In the genomic region with DNA sequence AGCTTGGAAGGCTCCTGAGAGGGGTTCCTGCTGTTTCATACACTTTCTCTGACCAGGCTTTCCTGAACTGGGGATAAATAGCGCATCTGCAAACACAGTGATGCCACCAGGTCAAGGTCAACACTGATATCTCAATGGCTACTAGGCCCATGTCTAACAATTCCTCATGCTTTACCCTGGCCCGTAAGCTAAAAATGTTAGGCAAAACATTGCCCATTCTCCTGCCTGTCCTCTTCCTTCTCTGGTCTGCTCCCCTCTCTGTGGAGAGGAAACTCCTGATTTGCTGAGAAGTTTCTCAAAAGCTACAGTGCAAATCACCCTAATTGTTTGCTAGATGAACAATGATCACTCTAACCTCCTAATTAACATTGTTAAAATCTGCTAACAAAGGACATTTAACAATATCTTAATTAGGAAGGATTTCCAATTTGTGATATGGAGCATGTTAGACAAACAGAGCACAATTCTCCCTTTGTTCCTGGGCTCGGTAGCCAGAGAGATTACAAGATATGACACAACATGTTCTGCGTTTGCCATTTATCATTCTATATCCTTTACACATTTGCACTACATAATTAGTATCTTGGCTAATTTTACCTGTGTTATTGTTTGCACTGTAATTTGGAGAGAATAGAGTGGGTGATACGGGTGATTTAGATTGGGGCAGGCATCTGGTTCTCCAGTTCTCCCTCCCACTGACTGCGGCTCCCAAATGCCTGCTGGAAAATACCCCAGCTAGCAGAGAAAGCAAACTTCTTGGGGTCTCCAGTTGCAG, we compare ENCODE assay signal across 16 cellular contexts.
DNase-seq lines count a peak whose midpoint lies in the region; ATAC-seq and TF ChIP-seq lines count a peak whose summit lies in the region.
"Had no signal": no experiment of that assay in that cellular context is flagged by ENCODE, and none has a peak within 500 bp of the region (broad histone marks: within the 10 kb centered on the region; RNA-seq: fewer than 3 reads in every experiment).

No MANE protein-coding gene starts in this region.

- CTCF ChIA-PET in SK-N-SH (lab: Yijun Ruan, JAX), result interaction anchor here (0.6 to 1.3 kb wide), 3 partner anchors 13 to 1240 kb away, joined by 3 read pairs; no protein-coding TSS in a partner anchor

- TF ChIP-seq CTCF in SK-N-SH (IDR thresholded peaks at IDR 0.05) (no peak), OCI-LY3 (IDR thresholded peaks at IDR 0.05; ENCODE audit: low read depth, low read length) (no peak), uterus (IDR thresholded peaks at IDR 0.05) (no peak)

- POLR2A ChIA-PET in SK-N-SH (lab: Yijun Ruan, JAX), result no interaction called here

- no peaks in the 10 kb centered on the region for H3K9me3 ChIP-seq in SK-N-SH
- H3K9me3 ChIP-seq in OCI-LY3 (ENCODE audit: insufficient read depth, low read length), result no peaks in the 10 kb centered on the region
- H3K9me3 ChIP-seq in uterus, result no peaks in the 10 kb centered on the region
- H3K9me3 ChIP-seq: left lung, pancreas, upper lobe of left lung had no signal

- H3K4me2 ChIP-seq in SK-N-SH (no peak overlapping the region), OCI-LY3 (ENCODE audit: low read length) (peak overlapping the region; percentile 32; the same call in 1 of the 2 replicates)

- H3K4me1 ChIP-seq in SK-N-SH (ENCODE audit: control insufficient read depth in 1 of 2, insufficient read depth in 2 of 2, low read depth in 1 of 2, low read length in 1 of 2), result peaks cover 0 to 9% of the 10 kb centered on the region in 2 experiments; a peak in 2 of 4 replicates
- peaks cover 48% of the 10 kb centered on the region for H3K4me1 ChIP-seq in OCI-LY3 (ENCODE audit: low read length)
- no peaks in the 10 kb centered on the region for H3K4me1 ChIP-seq in uterus
- H3K4me1 ChIP-seq: left lung, pancreas, upper lobe of left lung had no signal

- no peaks in the 10 kb centered on the region for H3K27me3 ChIP-seq in SK-N-SH (ENCODE audit: insufficient read depth)
- no peaks in the 10 kb centered on the region for H3K27me3 ChIP-seq in OCI-LY3 (ENCODE audit: low read depth, low read length)
- no peaks in the 10 kb centered on the region for H3K27me3 ChIP-seq in uterus
- H3K27me3 ChIP-seq: left lung, pancreas, upper lobe of left lung had no signal

- H3K79me2 ChIP-seq in SK-N-SH (ENCODE audit: insufficient read depth), result no peaks in the 10 kb centered on the region
- no peaks in the 10 kb centered on the region for H3K79me2 ChIP-seq in OCI-LY3 (ENCODE audit: low read length)

- ATAC-seq in SK-N-SH treated with all-trans-retinoic acid at 6 μM for 48 hours, result no peak
- no peak for ATAC-seq in stimulated activated naive B cell treated with anti-CD40 and anti-IgM and Interleukin-4, amounts not matched to agents 10 μg/mL and 1 μg/mL and 100 μg/mL, for 72 hours (replicated peaks)
- ATAC-seq in left cardiac atrium, result no peak
- ATAC-seq: left lung had no signal

- peaks cover 44 to 77% of the 10 kb centered on the region in 2 donors for H3K4me1 Mint-ChIP-seq in stimulated activated naive B cell treated with anti-CD40 and anti-IgM and Interleukin-4, amounts not matched to agents 10 μg/mL and 1 μg/mL and 100 μg/mL, for 72 hours

- H3K27me3 Mint-ChIP-seq in stimulated activated naive B cell treated with anti-CD40 and anti-IgM and Interleukin-4, amounts not matched to agents 10 μg/mL and 1 μg/mL and 100 μg/mL, for 72 hours, result no peaks in the 10 kb centered on the region

- H3K9ac ChIP-seq in SK-N-SH (no peak overlapping the region), OCI-LY3 (ENCODE audit: low read length) (no peak overlapping the region)

- TF ChIP-seq POLR2A in uterus (IDR thresholded peaks at IDR 0.05), result no peak

- H3K4me3 Mint-ChIP-seq in stimulated activated naive B cell treated with anti-CD40 and anti-IgM and Interleukin-4, amounts not matched to agents 10 μg/mL and 1 μg/mL and 100 μg/mL, for 72 hours, result no peak overlapping the region

- H3K27ac ChIP-seq in SK-N-SH (ENCODE audit: low read depth in 2 of 2, low read length in 1 of 2) (no peak overlapping the region), OCI-LY3 (ENCODE audit: low read length) (no peak overlapping the region), uterus (no peak overlapping the region)
- H3K27ac ChIP-seq: left lung, upper lobe of left lung, WERI-Rb-1 had no signal

- no peak for TF ChIP-seq EP300 in SK-N-SH (IDR thresholded peaks at IDR 0.05; ENCODE audit: borderline replicate concordance in 1 of 2, low read depth in 1 of 2, low read length in 1 of 2)

- H3K27ac Mint-ChIP-seq in stimulated activated naive B cell treated with anti-CD40 and anti-IgM and Interleukin-4, amounts not matched to agents 10 μg/mL and 1 μg/mL and 100 μg/mL, for 72 hours, result peak overlapping the region; percentile 78
- H3K27ac Mint-ChIP-seq: activated T-helper 2 cell treated with anti-CD3 and anti-CD28 coated beads, Interferon-gamma antibody, Interleukin-2, Interleukin-4, amounts not matched to agents 10 μg/mL and 5 μg/mL and 100 μg/mL, durations not matched to agents 14 hours and 24 hours and 36 hours had no signal

- no peak overlapping the region for H3K4me3 ChIP-seq in SK-N-SH (ENCODE audit: low read depth in 2 of 2, low read length in 1 of 2)
- no peak overlapping the region for H3K4me3 ChIP-seq in OCI-LY3 (ENCODE audit: low read length)
- H3K4me3 ChIP-seq in uterus, result no peak overlapping the region
- H3K4me3 ChIP-seq: left lung, pancreas, upper lobe of left lung had no signal

- peaks cover 0 to 3% of the 10 kb centered on the region in 2 donors for H3K9me3 Mint-ChIP-seq in stimulated activated naive B cell treated with anti-CD40 and anti-IgM and Interleukin-4, amounts not matched to agents 10 μg/mL and 1 μg/mL and 100 μg/mL, for 72 hours
- H3K9me3 Mint-ChIP-seq: activated T-helper 2 cell treated with anti-CD3 and anti-CD28 coated beads, Interferon-gamma antibody, Interleukin-2, Interleukin-4, amounts not matched to agents 10 μg/mL and 5 μg/mL and 100 μg/mL, durations not matched to agents 14 hours and 24 hours and 36 hours had no signal

- no peaks in the 10 kb centered on the region for H3K36me3 ChIP-seq in SK-N-SH (replicated peaks in 1 of 2; ENCODE audit: control insufficient read depth in 1 of 2, insufficient read depth in 2 of 2, low read length in 1 of 2)
- H3K36me3 ChIP-seq in OCI-LY3 (replicated peaks; ENCODE audit: low read depth, low read length), result no peaks in the 10 kb centered on the region
- H3K36me3 ChIP-seq in uterus, result no peaks in the 10 kb centered on the region
- H3K36me3 ChIP-seq: left lung, pancreas, upper lobe of left lung, WERI-Rb-1 had no signal

- peaks cover 18 to 43% of the 10 kb centered on the region in 2 donors for H3K36me3 Mint-ChIP-seq in stimulated activated naive B cell treated with anti-CD40 and anti-IgM and Interleukin-4, amounts not matched to agents 10 μg/mL and 1 μg/mL and 100 μg/mL, for 72 hours

- intact Hi-C loops in uterus (cut with DNase I; ENCODE audit: low total_unique reads), result no loop called here
- intact Hi-C loops in left cardiac atrium (cut with DNase I), result no loop called here

- DNase-seq in SK-N-SH (no peak), NCI-H146 (lab: John Stamatoyannopoulos, UW) (peak; percentile 94), uterus (no peak), left cardiac atrium (no peak)
- no peak for DNase-seq in stimulated activated naive B cell treated with anti-CD40 and anti-IgM and Interleukin-4, amounts not matched to agents 10 μg/mL and 1 μg/mL and 100 μg/mL, for 72 hours
- DNase-seq in effector CD4-positive, alpha-beta T cell, result no peak
- DNase-seq: cerebellar nuclear complex, GF-D8, H7, left lung, pancreas, upper lobe of left lung, WERI-Rb-1 had no signal

- H4K20me1 ChIP-seq in SK-N-SH (ENCODE audit: insufficient read depth) (no peaks in the 10 kb centered on the region), OCI-LY3 (ENCODE audit: insufficient read depth, low read length) (no peaks in the 10 kb centered on the region)

- WGBS in SK-N-SH (ENCODE audit: low lambda C conversion rate), result 47% methylated on average over 6 of the region's 6 CpGs

- no peaks in the 10 kb centered on the region for H3K9me2 ChIP-seq in SK-N-SH

- H2AFZ ChIP-seq in SK-N-SH (ENCODE audit: low read depth), result no peak overlapping the region
- no peak overlapping the region for H2AFZ ChIP-seq in OCI-LY3 (ENCODE audit: low read depth, low read length)

- no peaks in the 10 kb centered on the region for H3F3A ChIP-seq in SK-N-SH (replicated peaks; ENCODE audit: insufficient read depth)

- no peak for TF ChIP-seq RAD21 in SK-N-SH (IDR thresholded peaks at IDR 0.05; ENCODE audit: low read length)

TF ChIP-seq in SK-N-SH, 30 proteins besides CTCF, POLR2A, EP300 and RAD21:
- TF ChIP-seq RCOR1 (IDR thresholded peaks at IDR 0.05; ENCODE audit: low read length) (no peak), GATA2 (CRISPR knock-in tag; IDR thresholded peaks at IDR 0.05) (peak; percentile 13; the same call in 1 of the 2 replicates)

TF ChIP-seq in SK-N-SH treated with all-trans-retinoic acid at 6 μM for 48 hours, 23 proteins besides CTCF, POLR2A, EP300 and RAD21 (continues in another document):
- no peak for TF ChIP-seq ZC3H10 (CRISPR knock-in tag; IDR thresholded peaks at IDR 0.05)
- TF ChIP-seq ARNTL (CRISPR knock-in tag; IDR thresholded peaks at IDR 0.05; ENCODE audit: borderline replicate concordance, low read depth), result no peak
- no peak for TF ChIP-seq GLIS3 (CRISPR knock-in tag; IDR thresholded peaks at IDR 0.05)
- no peak for TF ChIP-seq BACH2 (CRISPR knock-in tag; IDR thresholded peaks at IDR 0.05; ENCODE audit: borderline replicate concordance)
- no peak for TF ChIP-seq PPARA (CRISPR knock-in tag; IDR thresholded peaks at IDR 0.05; ENCODE audit: borderline replicate concordance)
- no peak for TF ChIP-seq SNAI2 (CRISPR knock-in tag; IDR thresholded peaks at IDR 0.05)
- no peak for TF ChIP-seq ZFP3 (CRISPR knock-in tag; IDR thresholded peaks at IDR 0.05)
- no peak for TF ChIP-seq ESRRG (CRISPR knock-in tag; IDR thresholded peaks at IDR 0.05)
- no peak for TF ChIP-seq CSDC2 (CRISPR knock-in tag; IDR thresholded peaks at IDR 0.05)
- TF ChIP-seq CSRNP3 (CRISPR knock-in tag; IDR thresholded peaks at IDR 0.05), result no peak
- no peak for TF ChIP-seq ZFP30 (CRISPR knock-in tag; IDR thresholded peaks at IDR 0.05)
- no peak for TF ChIP-seq ZNF8 (CRISPR knock-in tag; IDR thresholded peaks at IDR 0.05)
- no peak for TF ChIP-seq ZNF565 (CRISPR knock-in tag; conservative IDR thresholded peaks at IDR 0.05; ENCODE audit: low read depth)
